Comparison of ENCODE assay signal across 1 cellular context in the genomic region with DNA sequence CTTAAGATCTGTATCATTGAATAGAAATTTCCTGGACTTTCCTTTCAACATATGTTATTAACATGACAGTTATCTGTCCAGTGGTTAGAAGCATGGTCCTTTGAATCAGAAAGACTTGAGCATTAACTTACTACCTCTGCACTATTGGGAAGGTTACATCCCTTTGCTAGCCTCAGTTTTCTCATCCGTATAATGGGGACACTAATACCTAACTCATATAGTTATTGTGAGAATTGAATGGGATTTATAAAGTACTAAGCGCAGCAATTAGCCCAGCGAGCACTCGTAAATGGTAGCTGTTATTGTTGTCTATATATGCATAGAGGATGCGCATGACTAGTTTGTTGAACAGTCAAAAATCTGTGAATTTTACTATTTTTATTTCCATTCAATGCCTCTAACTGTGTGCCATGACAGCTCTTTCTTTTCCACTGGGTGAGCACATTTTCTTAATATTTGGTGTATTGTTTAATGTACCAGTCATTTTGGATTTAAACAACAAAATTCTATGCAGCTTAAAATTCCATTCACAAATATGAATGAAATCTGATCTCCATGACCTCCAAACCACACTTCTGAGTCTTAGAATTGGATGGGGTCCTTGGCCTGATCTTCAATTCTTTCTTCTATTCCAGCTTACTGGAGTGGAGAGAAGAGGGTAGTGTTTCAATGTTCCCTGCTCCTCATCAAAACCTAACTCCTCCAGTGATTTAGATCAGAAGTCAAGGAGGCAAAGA.
TF ChIP-seq lines count a peak whose summit lies in the region.

No MANE protein-coding gene starts in this region.

TF ChIP-seq in IMR-90, 13 proteins besides CTCF, POLR2A, EP300 and RAD21 (continued from another document):
- TF ChIP-seq SMC3 (IDR thresholded peaks at IDR 0.05; ENCODE audit: low read depth, low read length) = no peak
- TF ChIP-seq RFX5 (IDR thresholded peaks at IDR 0.05; ENCODE audit: low read depth, low read length) = no peak
- no peak for TF ChIP-seq CEBPB (IDR thresholded peaks at IDR 0.05; ENCODE audit: low read depth, low read length)
- TF ChIP-seq NFE2L2 (IDR thresholded peaks at IDR 0.05; ENCODE audit: low read depth, low read length) = no peak
- TF ChIP-seq, protein P1, sequence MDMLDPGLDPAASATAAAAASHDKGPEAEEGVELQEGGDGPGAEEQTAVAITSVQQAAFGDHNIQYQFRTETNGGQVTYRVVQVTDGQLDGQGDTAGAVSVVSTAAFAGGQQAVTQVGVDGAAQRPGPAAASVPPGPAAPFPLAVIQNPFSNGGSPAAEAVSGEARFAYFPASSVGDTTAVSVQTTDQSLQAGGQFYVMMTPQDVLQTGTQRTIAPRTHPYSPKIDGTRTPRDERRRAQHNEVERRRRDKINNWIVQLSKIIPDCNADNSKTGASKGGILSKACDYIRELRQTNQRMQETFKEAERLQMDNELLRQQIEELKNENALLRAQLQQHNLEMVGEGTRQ (IDR thresholded peaks at IDR 0.05; ENCODE audit: low read depth, low read length) = no peak
- no peak for TF ChIP-seq MAFK (IDR thresholded peaks at IDR 0.05; ENCODE audit: low read depth, low read length)
- TF ChIP-seq, protein P2, sequence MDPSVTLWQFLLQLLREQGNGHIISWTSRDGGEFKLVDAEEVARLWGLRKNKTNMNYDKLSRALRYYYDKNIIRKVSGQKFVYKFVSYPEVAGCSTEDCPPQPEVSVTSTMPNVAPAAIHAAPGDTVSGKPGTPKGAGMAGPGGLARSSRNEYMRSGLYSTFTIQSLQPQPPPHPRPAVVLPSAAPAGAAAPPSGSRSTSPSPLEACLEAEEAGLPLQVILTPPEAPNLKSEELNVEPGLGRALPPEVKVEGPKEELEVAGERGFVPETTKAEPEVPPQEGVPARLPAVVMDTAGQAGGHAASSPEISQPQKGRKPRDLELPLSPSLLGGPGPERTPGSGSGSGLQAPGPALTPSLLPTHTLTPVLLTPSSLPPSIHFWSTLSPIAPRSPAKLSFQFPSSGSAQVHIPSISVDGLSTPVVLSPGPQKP (IDR thresholded peaks at IDR 0.05; ENCODE audit: borderline replicate concordance, low read depth, low read length) = no peak
